1 cellular context compared by ENCODE assay signal in the genomic region with DNA sequence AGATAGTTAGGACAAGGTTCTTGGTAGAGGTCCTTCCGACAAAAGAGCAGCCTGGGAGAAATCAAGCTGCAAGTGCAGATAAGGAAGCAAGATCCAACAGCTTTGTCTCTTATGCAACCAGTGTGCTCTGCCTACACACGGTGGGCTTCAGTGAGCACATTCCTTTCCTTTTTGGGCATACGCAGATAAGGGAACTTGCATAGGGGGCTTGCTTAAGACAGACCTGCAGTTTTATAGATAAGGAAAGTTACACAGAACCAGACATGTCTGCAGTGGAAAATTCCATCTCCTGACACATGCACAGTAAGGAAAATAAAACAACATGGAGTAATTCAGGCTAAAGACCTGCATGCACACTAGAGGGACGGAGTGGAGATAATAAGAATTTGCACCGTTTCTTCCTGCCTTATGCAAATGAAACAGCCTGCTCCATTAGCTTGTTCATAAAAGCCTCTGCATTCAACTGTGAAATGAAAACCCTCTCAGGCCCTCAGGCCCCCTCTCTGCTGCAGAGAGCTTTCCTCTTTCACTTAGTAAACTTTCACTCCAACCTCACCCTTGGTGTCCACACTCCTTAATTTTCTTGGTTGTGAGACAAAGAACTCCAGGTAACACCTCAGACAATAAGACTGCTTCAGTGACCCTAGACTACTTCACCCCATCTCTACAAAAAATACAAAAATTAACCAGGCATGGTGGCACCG.
TF ChIP-seq lines count a peak whose summit lies in the region.

No MANE protein-coding gene starts in this region.

TF ChIP-seq in K562, 482 proteins besides CTCF, POLR2A, EP300 and RAD21 (continued from another document and continues in another):
- TF ChIP-seq, protein P1, sequence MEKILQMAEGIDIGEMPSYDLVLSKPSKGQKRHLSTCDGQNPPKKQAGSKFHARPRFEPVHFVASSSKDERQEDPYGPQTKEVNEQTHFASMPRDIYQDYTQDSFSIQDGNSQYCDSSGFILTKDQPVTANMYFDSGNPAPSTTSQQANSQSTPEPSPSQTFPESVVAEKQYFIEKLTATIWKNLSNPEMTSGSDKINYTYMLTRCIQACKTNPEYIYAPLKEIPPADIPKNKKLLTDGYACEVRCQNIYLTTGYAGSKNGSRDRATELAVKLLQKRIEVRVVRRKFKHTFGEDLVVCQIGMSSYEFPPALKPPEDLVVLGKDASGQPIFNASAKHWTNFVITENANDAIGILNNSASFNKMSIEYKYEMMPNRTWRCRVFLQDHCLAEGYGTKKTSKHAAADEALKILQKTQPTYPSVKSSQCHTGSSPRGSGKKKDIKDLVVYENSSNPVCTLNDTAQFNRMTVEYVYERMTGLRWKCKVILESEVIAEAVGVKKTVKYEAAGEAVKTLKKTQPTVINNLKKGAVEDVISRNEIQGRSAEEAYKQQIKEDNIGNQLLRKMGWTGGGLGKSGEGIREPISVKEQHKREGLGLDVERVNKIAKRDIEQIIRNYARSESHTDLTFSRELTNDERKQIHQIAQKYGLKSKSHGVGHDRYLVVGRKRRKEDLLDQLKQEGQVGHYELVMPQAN (IDR thresholded peaks at IDR 0.05; ENCODE audit: borderline replicate concordance): no peak; the same call in 1 of the 2 replicates
- TF ChIP-seq, protein P2, sequence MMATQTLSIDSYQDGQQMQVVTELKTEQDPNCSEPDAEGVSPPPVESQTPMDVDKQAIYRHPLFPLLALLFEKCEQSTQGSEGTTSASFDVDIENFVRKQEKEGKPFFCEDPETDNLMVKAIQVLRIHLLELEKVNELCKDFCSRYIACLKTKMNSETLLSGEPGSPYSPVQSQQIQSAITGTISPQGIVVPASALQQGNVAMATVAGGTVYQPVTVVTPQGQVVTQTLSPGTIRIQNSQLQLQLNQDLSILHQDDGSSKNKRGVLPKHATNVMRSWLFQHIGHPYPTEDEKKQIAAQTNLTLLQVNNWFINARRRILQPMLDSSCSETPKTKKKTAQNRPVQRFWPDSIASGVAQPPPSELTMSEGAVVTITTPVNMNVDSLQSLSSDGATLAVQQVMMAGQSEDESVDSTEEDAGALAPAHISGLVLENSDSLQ (IDR thresholded peaks at IDR 0.05): peak; percentile 49; the same call in 1 of the 2 replicates
- TF ChIP-seq KDM5B (IDR thresholded peaks at IDR 0.05; ENCODE audit: insufficient replicate concordance, low read depth, low read length) (no peak), PHB2 (IDR thresholded peaks at IDR 0.05; ENCODE audit: low read depth) (peak; percentile 99), PCBP2 (IDR thresholded peaks at IDR 0.05; ENCODE audit: low read depth, low read length, poor library complexity, severe bottlenecking) (no peak), ZNF717 (CRISPR knock-in tag; IDR thresholded peaks at IDR 0.05) (no peak), NEUROD1 (IDR thresholded peaks at IDR 0.05; ENCODE audit: borderline replicate concordance, low read depth, low read length, partially characterized antibody) (peak; percentile 94), ZNF316 (IDR thresholded peaks at IDR 0.05) (peak; percentile 20; the same call in 1 of the 2 replicates), GATA2 (CRISPR knock-in tag; IDR thresholded peaks at IDR 0.05) (peak; percentile 99), ZFP1 (CRISPR knock-in tag; IDR thresholded peaks at IDR 0.05) (peak; percentile 90), FOXJ2 (tag; IDR thresholded peaks at IDR 0.05) (0 out of 2 replicates have a peak, but pooled peaks have one; percentile 25), JUN (IDR thresholded peaks at IDR 0.05; ENCODE audit: borderline replicate concordance, low read depth, low read length) (peak; percentile 5; the same call in 1 of the 2 replicates), JUN (CRISPR knock-in tag; IDR thresholded peaks at IDR 0.05; ENCODE audit: borderline replicate concordance) (no peak), ZBED1 (IDR thresholded peaks at IDR 0.05) (peak; percentile 96), ZBTB1 (CRISPR knock-in tag; IDR thresholded peaks at IDR 0.05; ENCODE audit: borderline replicate concordance, low read depth) (no peak), TCF3 (CRISPR knock-in tag; IDR thresholded peaks at IDR 0.05) (peak; percentile 100), ZSCAN29 (IDR thresholded peaks at IDR 0.05) (peak; percentile 33; the same call in 1 of the 2 replicates), FOXJ3 (CRISPR knock-in tag; IDR thresholded peaks at IDR 0.05) (no peak), HMG20B (CRISPR knock-in tag; IDR thresholded peaks at IDR 0.05) (no peak), SREBF2 (CRISPR knock-in tag; IDR thresholded peaks at IDR 0.05) (no peak), PHF8 (IDR thresholded peaks at IDR 0.05; ENCODE audit: borderline replicate concordance, low read length) (no peak), ZNF589 (CRISPR knock-in tag; IDR thresholded peaks at IDR 0.05; ENCODE audit: low read depth) (peak; percentile 89; the same call in 1 of the 2 replicates), ZNF75A (CRISPR knock-in tag; IDR thresholded peaks at IDR 0.05) (peak; percentile 78), HDGF (IDR thresholded peaks at IDR 0.05) (0 out of 2 replicates have a peak, but pooled peaks have one; percentile 64), RFX5 (IDR thresholded peaks at IDR 0.05; ENCODE audit: low read depth, low read length) (no peak), DPF2 (IDR thresholded peaks at IDR 0.05) (peak; percentile 100), PURB (CRISPR knock-in tag; IDR thresholded peaks at IDR 0.05; ENCODE audit: low read depth) (no peak), MCM2 (IDR thresholded peaks at IDR 0.05; ENCODE audit: low read depth) (no peak)
- TF ChIP-seq, protein P3, sequence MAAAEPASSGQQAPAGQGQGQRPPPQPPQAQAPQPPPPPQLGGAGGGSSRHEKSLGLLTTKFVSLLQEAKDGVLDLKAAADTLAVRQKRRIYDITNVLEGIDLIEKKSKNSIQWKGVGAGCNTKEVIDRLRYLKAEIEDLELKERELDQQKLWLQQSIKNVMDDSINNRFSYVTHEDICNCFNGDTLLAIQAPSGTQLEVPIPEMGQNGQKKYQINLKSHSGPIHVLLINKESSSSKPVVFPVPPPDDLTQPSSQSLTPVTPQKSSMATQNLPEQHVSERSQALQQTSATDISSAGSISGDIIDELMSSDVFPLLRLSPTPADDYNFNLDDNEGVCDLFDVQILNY (CRISPR knock-in tag; IDR thresholded peaks at IDR 0.05): no peak
- TF ChIP-seq, protein P4, sequence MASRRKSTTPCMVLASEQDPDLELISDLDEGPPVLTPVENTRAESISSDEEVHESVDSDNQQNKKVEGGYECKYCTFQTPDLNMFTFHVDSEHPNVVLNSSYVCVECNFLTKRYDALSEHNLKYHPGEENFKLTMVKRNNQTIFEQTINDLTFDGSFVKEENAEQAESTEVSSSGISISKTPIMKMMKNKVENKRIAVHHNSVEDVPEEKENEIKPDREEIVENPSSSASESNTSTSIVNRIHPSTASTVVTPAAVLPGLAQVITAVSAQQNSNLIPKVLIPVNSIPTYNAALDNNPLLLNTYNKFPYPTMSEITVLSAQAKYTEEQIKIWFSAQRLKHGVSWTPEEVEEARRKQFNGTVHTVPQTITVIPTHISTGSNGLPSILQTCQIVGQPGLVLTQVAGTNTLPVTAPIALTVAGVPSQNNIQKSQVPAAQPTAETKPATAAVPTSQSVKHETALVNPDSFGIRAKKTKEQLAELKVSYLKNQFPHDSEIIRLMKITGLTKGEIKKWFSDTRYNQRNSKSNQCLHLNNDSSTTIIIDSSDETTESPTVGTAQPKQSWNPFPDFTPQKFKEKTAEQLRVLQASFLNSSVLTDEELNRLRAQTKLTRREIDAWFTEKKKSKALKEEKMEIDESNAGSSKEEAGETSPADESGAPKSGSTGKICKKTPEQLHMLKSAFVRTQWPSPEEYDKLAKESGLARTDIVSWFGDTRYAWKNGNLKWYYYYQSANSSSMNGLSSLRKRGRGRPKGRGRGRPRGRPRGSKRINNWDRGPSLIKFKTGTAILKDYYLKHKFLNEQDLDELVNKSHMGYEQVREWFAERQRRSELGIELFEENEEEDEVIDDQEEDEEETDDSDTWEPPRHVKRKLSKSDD (conservative IDR thresholded peaks at IDR 0.05; ENCODE audit: low read length): no peak
- TF ChIP-seq, protein P5, sequence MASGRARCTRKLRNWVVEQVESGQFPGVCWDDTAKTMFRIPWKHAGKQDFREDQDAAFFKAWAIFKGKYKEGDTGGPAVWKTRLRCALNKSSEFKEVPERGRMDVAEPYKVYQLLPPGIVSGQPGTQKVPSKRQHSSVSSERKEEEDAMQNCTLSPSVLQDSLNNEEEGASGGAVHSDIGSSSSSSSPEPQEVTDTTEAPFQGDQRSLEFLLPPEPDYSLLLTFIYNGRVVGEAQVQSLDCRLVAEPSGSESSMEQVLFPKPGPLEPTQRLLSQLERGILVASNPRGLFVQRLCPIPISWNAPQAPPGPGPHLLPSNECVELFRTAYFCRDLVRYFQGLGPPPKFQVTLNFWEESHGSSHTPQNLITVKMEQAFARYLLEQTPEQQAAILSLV (tag; IDR thresholded peaks at IDR 0.05): peak; percentile 96
- TF ChIP-seq, protein P6, sequence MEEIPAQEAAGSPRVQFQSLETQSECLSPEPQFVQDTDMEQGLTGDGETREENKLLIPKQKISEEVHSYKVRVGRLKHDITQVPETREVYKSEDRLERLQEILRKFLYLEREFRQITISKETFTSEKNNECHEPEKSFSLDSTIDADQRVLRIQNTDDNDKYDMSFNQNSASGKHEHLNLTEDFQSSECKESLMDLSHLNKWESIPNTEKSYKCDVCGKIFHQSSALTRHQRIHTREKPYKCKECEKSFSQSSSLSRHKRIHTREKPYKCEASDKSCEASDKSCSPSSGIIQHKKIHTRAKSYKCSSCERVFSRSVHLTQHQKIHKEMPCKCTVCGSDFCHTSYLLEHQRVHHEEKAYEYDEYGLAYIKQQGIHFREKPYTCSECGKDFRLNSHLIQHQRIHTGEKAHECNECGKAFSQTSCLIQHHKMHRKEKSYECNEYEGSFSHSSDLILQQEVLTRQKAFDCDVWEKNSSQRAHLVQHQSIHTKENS (CRISPR knock-in tag; IDR thresholded peaks at IDR 0.05): no peak
- TF ChIP-seq, protein P7, sequence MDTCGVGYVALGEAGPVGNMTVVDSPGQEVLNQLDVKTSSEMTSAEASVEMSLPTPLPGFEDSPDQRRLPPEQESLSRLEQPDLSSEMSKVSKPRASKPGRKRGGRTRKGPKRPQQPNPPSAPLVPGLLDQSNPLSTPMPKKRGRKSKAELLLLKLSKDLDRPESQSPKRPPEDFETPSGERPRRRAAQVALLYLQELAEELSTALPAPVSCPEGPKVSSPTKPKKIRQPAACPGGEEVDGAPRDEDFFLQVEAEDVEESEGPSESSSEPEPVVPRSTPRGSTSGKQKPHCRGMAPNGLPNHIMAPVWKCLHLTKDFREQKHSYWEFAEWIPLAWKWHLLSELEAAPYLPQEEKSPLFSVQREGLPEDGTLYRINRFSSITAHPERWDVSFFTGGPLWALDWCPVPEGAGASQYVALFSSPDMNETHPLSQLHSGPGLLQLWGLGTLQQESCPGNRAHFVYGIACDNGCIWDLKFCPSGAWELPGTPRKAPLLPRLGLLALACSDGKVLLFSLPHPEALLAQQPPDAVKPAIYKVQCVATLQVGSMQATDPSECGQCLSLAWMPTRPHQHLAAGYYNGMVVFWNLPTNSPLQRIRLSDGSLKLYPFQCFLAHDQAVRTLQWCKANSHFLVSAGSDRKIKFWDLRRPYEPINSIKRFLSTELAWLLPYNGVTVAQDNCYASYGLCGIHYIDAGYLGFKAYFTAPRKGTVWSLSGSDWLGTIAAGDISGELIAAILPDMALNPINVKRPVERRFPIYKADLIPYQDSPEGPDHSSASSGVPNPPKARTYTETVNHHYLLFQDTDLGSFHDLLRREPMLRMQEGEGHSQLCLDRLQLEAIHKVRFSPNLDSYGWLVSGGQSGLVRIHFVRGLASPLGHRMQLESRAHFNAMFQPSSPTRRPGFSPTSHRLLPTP (IDR thresholded peaks at IDR 0.05; ENCODE audit: borderline replicate concordance, extremely low read depth, insufficient read length): no peak
- TF ChIP-seq, protein P8, sequence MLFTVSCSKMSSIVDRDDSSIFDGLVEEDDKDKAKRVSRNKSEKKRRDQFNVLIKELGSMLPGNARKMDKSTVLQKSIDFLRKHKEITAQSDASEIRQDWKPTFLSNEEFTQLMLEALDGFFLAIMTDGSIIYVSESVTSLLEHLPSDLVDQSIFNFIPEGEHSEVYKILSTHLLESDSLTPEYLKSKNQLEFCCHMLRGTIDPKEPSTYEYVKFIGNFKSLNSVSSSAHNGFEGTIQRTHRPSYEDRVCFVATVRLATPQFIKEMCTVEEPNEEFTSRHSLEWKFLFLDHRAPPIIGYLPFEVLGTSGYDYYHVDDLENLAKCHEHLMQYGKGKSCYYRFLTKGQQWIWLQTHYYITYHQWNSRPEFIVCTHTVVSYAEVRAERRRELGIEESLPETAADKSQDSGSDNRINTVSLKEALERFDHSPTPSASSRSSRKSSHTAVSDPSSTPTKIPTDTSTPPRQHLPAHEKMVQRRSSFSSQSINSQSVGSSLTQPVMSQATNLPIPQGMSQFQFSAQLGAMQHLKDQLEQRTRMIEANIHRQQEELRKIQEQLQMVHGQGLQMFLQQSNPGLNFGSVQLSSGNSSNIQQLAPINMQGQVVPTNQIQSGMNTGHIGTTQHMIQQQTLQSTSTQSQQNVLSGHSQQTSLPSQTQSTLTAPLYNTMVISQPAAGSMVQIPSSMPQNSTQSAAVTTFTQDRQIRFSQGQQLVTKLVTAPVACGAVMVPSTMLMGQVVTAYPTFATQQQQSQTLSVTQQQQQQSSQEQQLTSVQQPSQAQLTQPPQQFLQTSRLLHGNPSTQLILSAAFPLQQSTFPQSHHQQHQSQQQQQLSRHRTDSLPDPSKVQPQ (CRISPR knock-in tag; IDR thresholded peaks at IDR 0.05; ENCODE audit: borderline replicate concordance): peak; percentile 93
- TF ChIP-seq, protein P9, sequence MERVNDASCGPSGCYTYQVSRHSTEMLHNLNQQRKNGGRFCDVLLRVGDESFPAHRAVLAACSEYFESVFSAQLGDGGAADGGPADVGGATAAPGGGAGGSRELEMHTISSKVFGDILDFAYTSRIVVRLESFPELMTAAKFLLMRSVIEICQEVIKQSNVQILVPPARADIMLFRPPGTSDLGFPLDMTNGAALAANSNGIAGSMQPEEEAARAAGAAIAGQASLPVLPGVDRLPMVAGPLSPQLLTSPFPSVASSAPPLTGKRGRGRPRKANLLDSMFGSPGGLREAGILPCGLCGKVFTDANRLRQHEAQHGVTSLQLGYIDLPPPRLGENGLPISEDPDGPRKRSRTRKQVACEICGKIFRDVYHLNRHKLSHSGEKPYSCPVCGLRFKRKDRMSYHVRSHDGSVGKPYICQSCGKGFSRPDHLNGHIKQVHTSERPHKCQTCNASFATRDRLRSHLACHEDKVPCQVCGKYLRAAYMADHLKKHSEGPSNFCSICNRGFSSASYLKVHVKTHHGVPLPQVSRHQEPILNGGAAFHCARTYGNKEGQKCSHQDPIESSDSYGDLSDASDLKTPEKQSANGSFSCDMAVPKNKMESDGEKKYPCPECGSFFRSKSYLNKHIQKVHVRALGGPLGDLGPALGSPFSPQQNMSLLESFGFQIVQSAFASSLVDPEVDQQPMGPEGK (CRISPR knock-in tag; IDR thresholded peaks at IDR 0.05; ENCODE audit: borderline replicate concordance): peak; percentile 92; the same call in 1 of the 2 replicates
